Comparison of ENCODE assay signal across 9 cellular contexts in the genomic region with DNA sequence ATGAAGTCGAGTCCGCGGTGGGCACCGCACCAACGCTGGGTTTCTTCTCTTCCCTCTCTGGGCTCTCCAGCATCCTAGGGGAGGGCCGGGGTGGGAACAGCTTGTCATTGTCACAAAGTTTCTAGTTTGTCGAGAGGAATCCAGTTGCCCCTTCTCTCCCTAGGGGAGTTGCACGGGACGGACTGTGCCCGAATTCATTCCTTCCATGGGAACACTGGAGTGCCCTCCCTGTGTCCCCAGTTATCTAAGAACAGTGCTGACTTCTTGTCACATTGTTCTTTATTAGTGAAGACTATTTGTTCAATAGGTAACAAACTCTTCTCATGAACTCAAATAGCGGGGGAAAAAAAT. TPM values are rescaled to one million over a fixed set of nuclear protein-coding genes. Genes with fewer than 3 reads are reported as not detected.
A peak's percentile ranks its signal among the peaks of the same experiment; 100 is the strongest.
DNase-seq lines count a peak whose midpoint lies in the region; ATAC-seq and TF ChIP-seq lines count a peak whose summit lies in the region.
"Had no signal": no experiment of that assay in that cellular context is flagged by ENCODE, and none has a peak within 500 bp of the region (broad histone marks: within the 10 kb centered on the region; RNA-seq: fewer than 3 reads in every experiment).

No MANE protein-coding gene starts in this region.

- H3K27ac ChIP-seq in DOHH2 (ENCODE audit: low read depth, low read length) (no peak overlapping the region), VCaP (peak overlapping the region; percentile 62; the same call in 1 of the 2 replicates), gastroesophageal sphincter (peak overlapping the region; percentile 57 to 93 (median 88)), prostate gland (peak overlapping the region; percentile 82 to 87)

- H3K4me2 ChIP-seq in DOHH2 (ENCODE audit: low read length): peak overlapping the region; percentile 95

- intact Hi-C loops in prostate gland (cut with DNase I): loop anchor here (10.0 kb wide), 1 partner anchor 75 kb away; no protein-coding TSS in a partner anchor

- H4K20me1 ChIP-seq in DOHH2 (ENCODE audit: control insufficient read depth, insufficient read depth, low read depth, low read length): peaks cover 5% of the 10 kb centered on the region; the same call in 1 of the 2 replicates

- H3K36me3 ChIP-seq in DOHH2 (ENCODE audit: control insufficient read depth, low read length) (peaks cover 29% of the 10 kb centered on the region), gastroesophageal sphincter (peaks cover 0 to 39% of the 10 kb centered on the region in 2 donors), prostate gland (no peaks in the 10 kb centered on the region)

- no peaks in the 10 kb centered on the region for H3K9me2 ChIP-seq in DOHH2 (replicated peaks; ENCODE audit: control insufficient read depth, low read length)

- H3K27me3 ChIP-seq in DOHH2 (ENCODE audit: control insufficient read depth, low read length): peaks cover 6% of the 10 kb centered on the region
- H3K27me3 ChIP-seq in gastroesophageal sphincter: no peaks in the 10 kb centered on the region
- H3K27me3 ChIP-seq in prostate gland (replicated peaks; ENCODE audit: insufficient read depth): no peaks in the 10 kb centered on the region

- no peak for TF ChIP-seq EP300 in gastroesophageal sphincter (IDR thresholded peaks at IDR 0.05)

- H3K4me1 ChIP-seq in DOHH2 (ENCODE audit: control insufficient read depth, low read length): peaks cover 22% of the 10 kb centered on the region
- H3K4me1 ChIP-seq in gastroesophageal sphincter: peaks cover 0 to 28% (median 6%) of the 10 kb centered on the region in 3 donors
- no peaks in the 10 kb centered on the region for H3K4me1 ChIP-seq in prostate gland (replicated peaks)

- TF ChIP-seq CTCF in DOHH2 (IDR thresholded peaks at IDR 0.05; ENCODE audit: low read depth, low read length, poor library complexity, severe bottlenecking): no peak
- no peak for TF ChIP-seq CTCF in VCaP (conservative IDR thresholded peaks at IDR 0.05)
- no peak for TF ChIP-seq CTCF in gastroesophageal sphincter (IDR thresholded peaks at IDR 0.05)
- no peak for TF ChIP-seq CTCF in prostate gland (IDR thresholded peaks at IDR 0.05)

- H3F3A ChIP-seq in DOHH2 (ENCODE audit: control insufficient read depth, insufficient read depth): peaks cover 3% of the 10 kb centered on the region; the same call in 1 of the 2 replicates

- ATAC-seq in gastroesophageal sphincter: no peak
- ATAC-seq in HG03280 (IDR thresholded peaks at IDR 0.05; ENCODE audit: unreplicated experiment): no peak
- ATAC-seq in HG02970 (IDR thresholded peaks at IDR 0.05; ENCODE audit: low FRiP score, unreplicated experiment): no peak

- H3K79me2 ChIP-seq in DOHH2 (ENCODE audit: control insufficient read depth, low read length): peaks cover 9% of the 10 kb centered on the region

- TF ChIP-seq POLR2A in gastroesophageal sphincter (IDR thresholded peaks at IDR 0.05) (no peak), prostate gland (IDR thresholded peaks at IDR 0.05) (no peak)

- DNase-seq in prostate gland (ENCODE audit: low spot score): no peak
- DNase-seq in NCI-H187 treated with DMSO at 0.1 percent for 48 hours (lab: John Stamatoyannopoulos, UW): no peak
- no peak for DNase-seq in EL
- DNase-seq: NCI-H1105 treated with DMSO at 0.1 percent for 48 hours had no signal

- H3K9me3 ChIP-seq in DOHH2 (ENCODE audit: control insufficient read depth, insufficient read depth, low read length): no peaks in the 10 kb centered on the region
- H3K9me3 ChIP-seq in gastroesophageal sphincter: no peaks in the 10 kb centered on the region
- H3K9me3 ChIP-seq in prostate gland: no peaks in the 10 kb centered on the region

- peak overlapping the region; percentile 86 for H3K4me3 ChIP-seq in DOHH2 (ENCODE audit: low read length)
- H3K4me3 ChIP-seq in gastroesophageal sphincter: peak overlapping the region; percentile 72 to 91
- peak overlapping the region; percentile 79 to 80 for H3K4me3 ChIP-seq in prostate gland

- WGBS in gastroesophageal sphincter (ENCODE audit: low coverage in 1 of 2), 2 donors: 62 to 100% methylated on average over 1 to 4 of the region's 11 CpGs
- WGBS in prostate gland: 37% methylated on average over 11 of the region's 11 CpGs

RNA-seq across cellular contexts. Expression of a gene that starts 1.2 kb away (rescaled TPM):
- total RNA-seq in gastroesophageal sphincter: 100 to 1,000 TPM in 1 of 4 donors, 10 to 100 TPM in 3; 70.5 to 114 (median 80.5) TPM
- 100 to 1,000 TPM in 1 of 2 donors, 10 to 100 TPM in 1; 57.1 to 106 TPM for total RNA-seq in prostate gland

RNA-seq across cellular contexts. Expression of a gene that starts 31.6 kb away (rescaled TPM):
- total RNA-seq in gastroesophageal sphincter (10 to 100 TPM; 13.1 to 46.2 (median 37.3) TPM), prostate gland (100 to 1,000 TPM in 1 of 2 donors, 10 to 100 TPM in 1; 46.8 to 110 TPM)

RNA-seq across cellular contexts. Expression of a gene that starts 50.3 kb away (rescaled TPM):
- total RNA-seq in gastroesophageal sphincter (10 to 100 TPM; 49.1 to 70.2 (median 60.0) TPM), prostate gland (10 to 100 TPM; 57.4 to 95.7 TPM)
